In genomic region chr9:1383823-1384580, GRCh38 we compare ENCODE assay signal across 22 cellular contexts.
"Had no signal": no experiment of that assay in that cellular context is flagged by ENCODE, and none has a peak within 500 bp of the region (broad histone marks: within the 10 kb centered on the region; RNA-seq: fewer than 3 reads in every experiment).

No MANE protein-coding gene starts in this region.

- H3K36me3 ChIP-seq: MG63, SJCRH30 had no signal

- H3K4me3 ChIP-seq: MG63, SJCRH30 had no signal

- DNase-seq: IMR-90, Karpas-422, KG1, MG63, NCI-H1092, NCI-H1105 treated with DMSO at 0.1 percent for 48 hours, NCI-H1417 treated with DMSO at 0.1 percent for 48 hours, NCI-H187, NCI-H2029, NCI-H2081 treated with DMSO at 0.1 percent for 48 hours, NCI-H2171, NCI-H226, NCI-H446, NCI-H510A, NCI-H524 treated with DMSO at 0.1 percent for 48 hours, NCI-H69, NCI-H774, RPMI8226, SHP77 treated with DMSO at 0.1 percent for 48 hours, SJCRH30 had no signal

- H3K9me3 ChIP-seq: MG63, SJCRH30 had no signal

- ATAC-seq: HepG2, SK-N-SH treated with all-trans-retinoic acid at 6 μM for 48 hours had no signal

- H3K27ac ChIP-seq: SJCRH30 had no signal

- H3K27me3 ChIP-seq: MG63, SJCRH30 had no signal

- H3K4me1 ChIP-seq: SJCRH30 had no signal
